In the genomic region with DNA sequence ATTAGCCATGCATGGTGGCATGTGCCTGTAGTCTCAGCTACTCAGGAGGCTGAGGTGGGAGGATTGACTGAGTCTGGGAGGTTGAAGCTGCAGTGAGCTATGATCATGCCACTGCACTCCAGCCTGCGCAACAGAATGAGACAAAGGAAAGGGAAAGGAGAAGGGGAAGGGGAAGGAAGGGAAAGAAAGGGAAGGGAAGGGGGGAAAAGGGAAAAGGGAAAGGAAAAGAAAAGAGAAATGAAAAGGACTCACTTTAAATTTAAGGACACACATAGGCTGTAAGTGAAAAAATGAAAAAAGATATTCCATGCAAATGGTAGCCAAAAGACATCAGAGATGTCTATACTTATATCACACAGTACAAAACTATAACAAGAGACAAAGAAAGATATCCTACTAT, we compare ENCODE assay signal across 31 cellular contexts.
DNase-seq lines count a peak whose midpoint lies in the region; ATAC-seq and TF ChIP-seq lines count a peak whose summit lies in the region.
"Had no signal": no experiment of that assay in that cellular context is flagged by ENCODE, and none has a peak within 500 bp of the region (broad histone marks: within the 10 kb centered on the region; RNA-seq: fewer than 3 reads in every experiment).

No MANE protein-coding gene starts in this region.

- H3K4me1 ChIP-seq in HEK293 (ENCODE audit: control insufficient read depth, insufficient read depth, low read length), result no peaks in the 10 kb centered on the region
- H3K4me1 ChIP-seq: A549; BE2C; BLaER1; BLaER1 treated with 17β-estradiol and CSF1 and Interleukin-3, amounts not matched to agents 10 nM and 100 nM; Caco-2 had no signal

- DNase-seq in WTC11 (ENCODE audit: low spot score) (no peak), erythroblast (lab: John Stamatoyannopoulos, UW) (no peak), HuH-7 (ENCODE audit: low spot score) (no peak)
- DNase-seq: 8988T; ACHN; AML-193; BE2C; C1 segment of cervical spinal cord; Caco-2; Calu3; CD4-positive, alpha-beta memory T cell; CD4-positive, alpha-beta T cell; CD4-positive, CD25-positive, alpha-beta regulatory T cell; CD8-positive, alpha-beta memory T cell; CD8-positive, alpha-beta T cell; COR-L47; DMS 273 treated with DMSO at 0.1 percent for 48 hours; DMS153; DMS53; DMS79; DMS79 treated with DMSO at 0.1 percent for 48 hours; DND-41; EL had no signal

- no peak overlapping the region for H3K4me3 ChIP-seq in HEK293 (ENCODE audit: low read depth, low read length)
- H3K4me3 ChIP-seq: A549; BLaER1; BLaER1 treated with 17β-estradiol and CSF1 and Interleukin-3, amounts not matched to agents 10 nM and 100 nM had no signal

- H3K36me3 Mint-ChIP-seq in WTC11, result peaks cover 48% of the 10 kb centered on the region
- H3K36me3 Mint-ChIP-seq: CD14-positive monocyte; CD4-positive, alpha-beta memory T cell; CD4-positive, CD25-positive, alpha-beta regulatory T cell; CD8-positive, alpha-beta T cell had no signal

- ATAC-seq in WTC11, result no peak
- ATAC-seq: A549; CD8-positive, alpha-beta T cell had no signal

- peaks cover 3% of the 10 kb centered on the region; the same call in 1 of the 2 replicates for H3K27me3 Mint-ChIP-seq in WTC11 (ENCODE audit: low read depth)
- H3K27me3 Mint-ChIP-seq: B cell; CD4-positive, alpha-beta memory T cell; CD4-positive, alpha-beta T cell; CD4-positive, CD25-positive, alpha-beta regulatory T cell; CD8-positive, alpha-beta memory T cell had no signal

- no peaks in the 10 kb centered on the region; the same call in 1 of the 2 replicates for H3K9me3 ChIP-seq in HEK293 (ENCODE audit: control insufficient read depth, insufficient read depth, low read depth, low read length)
- H3K9me3 ChIP-seq: BE2C had no signal

- no peak overlapping the region for H3K27ac ChIP-seq in HEK293 (ENCODE audit: extremely low read depth, low read depth, low read length)
- H3K27ac ChIP-seq: 22Rv1; A549; BLaER1; BLaER1 treated with 17β-estradiol and CSF1 and Interleukin-3, amounts not matched to agents 10 nM and 100 nM; C4-2B had no signal

- peaks cover 65% of the 10 kb centered on the region for H3K9me3 Mint-ChIP-seq in WTC11

- TF ChIP-seq POLR2A in erythroblast (IDR thresholded peaks at IDR 0.05; ENCODE audit: low read length), result no peak

- H3K4me3 Mint-ChIP-seq in WTC11, result no peak overlapping the region
- H3K4me3 Mint-ChIP-seq: B cell; CD14-positive monocyte; CD4-positive, alpha-beta memory T cell; CD4-positive, alpha-beta T cell; CD4-positive, CD25-positive, alpha-beta regulatory T cell; CD8-positive, alpha-beta memory T cell; CD8-positive, alpha-beta T cell had no signal

- H3K36me3 ChIP-seq in HEK293 (ENCODE audit: control insufficient read depth in 2 of 2, insufficient read depth in 1 of 2, low read length in 2 of 2), result no peaks in the 10 kb centered on the region
- H3K36me3 ChIP-seq: BE2C; BLaER1; BLaER1 treated with 17β-estradiol and CSF1 and Interleukin-3, amounts not matched to agents 10 nM and 100 nM had no signal

- no peak overlapping the region for H3K27ac Mint-ChIP-seq in WTC11
- H3K27ac Mint-ChIP-seq: B cell; CD14-positive monocyte; CD4-positive, alpha-beta memory T cell; CD4-positive, alpha-beta T cell; CD4-positive, CD25-positive, alpha-beta regulatory T cell; CD8-positive, alpha-beta memory T cell; CD8-positive, alpha-beta T cell had no signal

- POLR2A ChIA-PET in HEK293 (lab: Yijun Ruan, JAX), result no interaction called here
- POLR2A ChIA-PET in WTC11 (lab: Charles Lee), result no interaction called here

- TF ChIP-seq CTCF in HEK293 (tag by site-specific recombination; IDR thresholded peaks at IDR 0.05) (no peak), WTC11 (IDR thresholded peaks at IDR 0.05) (no peak)

- no peaks in the 10 kb centered on the region for H3K4me1 Mint-ChIP-seq in WTC11
- H3K4me1 Mint-ChIP-seq: B cell; CD14-positive monocyte; CD4-positive, alpha-beta memory T cell; CD4-positive, CD25-positive, alpha-beta regulatory T cell; CD8-positive, alpha-beta memory T cell had no signal

- CTCF ChIA-PET in HEK293 (lab: Yijun Ruan, JAX), result no interaction called here
- CTCF ChIA-PET in WTC11 (lab: Charles Lee), result no interaction called here

TF ChIP-seq in HEK293, 187 proteins besides CTCF, POLR2A, EP300 and RAD21:
- TF ChIP-seq ZNF391 (tag by site-specific recombination; IDR thresholded peaks at IDR 0.05; ENCODE audit: borderline replicate concordance, low read depth) (no peak), PRDM1 (tag by site-specific recombination; IDR thresholded peaks at IDR 0.05) (peak; percentile 84)
TF ChIP-seq in HEK293: peak in this region for 1.

TF ChIP-seq in WTC11, 78 proteins besides CTCF, POLR2A, EP300 and RAD21:
- no peak for TF ChIP-seq FOXJ3 (CRISPR knock-in tag; IDR thresholded peaks at IDR 0.05; ENCODE audit: borderline replicate concordance)
- TF ChIP-seq, protein P1, sequence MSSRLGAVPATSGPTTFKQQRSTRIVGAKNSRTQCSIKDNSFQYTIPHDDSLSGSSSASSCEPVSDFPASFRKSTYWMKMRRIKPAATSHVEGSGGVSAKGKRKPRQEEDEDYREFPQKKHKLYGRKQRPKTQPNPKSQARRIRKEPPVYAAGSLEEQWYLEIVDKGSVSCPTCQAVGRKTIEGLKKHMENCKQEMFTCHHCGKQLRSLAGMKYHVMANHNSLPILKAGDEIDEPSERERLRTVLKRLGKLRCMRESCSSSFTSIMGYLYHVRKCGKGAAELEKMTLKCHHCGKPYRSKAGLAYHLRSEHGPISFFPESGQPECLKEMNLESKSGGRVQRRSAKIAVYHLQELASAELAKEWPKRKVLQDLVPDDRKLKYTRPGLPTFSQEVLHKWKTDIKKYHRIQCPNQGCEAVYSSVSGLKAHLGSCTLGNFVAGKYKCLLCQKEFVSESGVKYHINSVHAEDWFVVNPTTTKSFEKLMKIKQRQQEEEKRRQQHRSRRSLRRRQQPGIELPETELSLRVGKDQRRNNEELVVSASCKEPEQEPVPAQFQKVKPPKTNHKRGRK (CRISPR knock-in tag; IDR thresholded peaks at IDR 0.05; ENCODE audit: borderline replicate concordance), result 0 out of 2 replicates have a peak, but pooled peaks have one; percentile 59
